18 cellular contexts compared by ENCODE assay signal in genomic region chr10:2883238-2883637, GRCh38.
DNase-seq lines count a peak whose midpoint lies in the region; ATAC-seq and TF ChIP-seq lines count a peak whose summit lies in the region.
"Had no signal": no experiment of that assay in that cellular context is flagged by ENCODE, and none has a peak within 500 bp of the region (broad histone marks: within the 10 kb centered on the region; RNA-seq: fewer than 3 reads in every experiment).

No MANE protein-coding gene starts in this region.

- H3K27me3 Mint-ChIP-seq in CD8-positive, alpha-beta memory T cell, result peaks cover 4 to 25% of the 10 kb centered on the region in 2 donors

- DNase-seq in DND-41, result no peak
- no peak for DNase-seq in SK-N-MC (ENCODE audit: low read depth, low spot score)
- no peak for DNase-seq in posterior cingulate gyrus
- no peak for DNase-seq in activated naive CD4-positive, alpha-beta T cell treated with Interleukin-2 at 50 U/mL for 16 hours
- no peak for DNase-seq in CD8-positive, alpha-beta memory T cell
- DNase-seq: CD4-positive, alpha-beta T cell; DMS153; DMS79; EL; GOT3; H7 had no signal

- H3K27ac Mint-ChIP-seq in CD8-positive, alpha-beta memory T cell, result no peak overlapping the region
- H3K27ac Mint-ChIP-seq: B cell; CD4-positive, alpha-beta T cell had no signal

- H3K27me3 ChIP-seq in BLaER1, result no peaks in the 10 kb centered on the region
- H3K27me3 ChIP-seq in DND-41 (ENCODE audit: insufficient read depth, low read length, poor library complexity), result no peaks in the 10 kb centered on the region
- no peaks in the 10 kb centered on the region for H3K27me3 ChIP-seq in CD8-positive, alpha-beta memory T cell (ENCODE audit: insufficient read depth, low read length, poor library complexity, severe bottlenecking)

- no peak overlapping the region for H3K4me3 ChIP-seq in BLaER1
- no peak overlapping the region for H3K4me3 ChIP-seq in DND-41 (ENCODE audit: low read depth in 1 of 2, low read length in 2 of 2)
- H3K4me3 ChIP-seq in SK-N-MC, result no peak overlapping the region
- H3K4me3 ChIP-seq in CD8-positive, alpha-beta memory T cell (ENCODE audit: low read length), result no peak overlapping the region
- H3K4me3 ChIP-seq: GM12878 had no signal

- no peak overlapping the region for H2AFZ ChIP-seq in DND-41 (ENCODE audit: low read depth, low read length)

- H3K36me3 Mint-ChIP-seq in CD8-positive, alpha-beta memory T cell, result no peaks in the 10 kb centered on the region

- POLR2A ChIA-PET in CD8-positive, alpha-beta memory T cell (lab: Charles Lee), result no interaction called here

- intact Hi-C loops in posterior cingulate gyrus (cut with DNase I), result no loop called here

- CTCF ChIA-PET in CD8-positive, alpha-beta memory T cell (lab: Charles Lee), result no interaction called here

- H3K4me3 Mint-ChIP-seq in CD8-positive, alpha-beta memory T cell, result no peak overlapping the region
- H3K4me3 Mint-ChIP-seq: B cell; CD4-positive, alpha-beta T cell had no signal

- H4K20me1 ChIP-seq in BLaER1 (no peaks in the 10 kb centered on the region), DND-41 (ENCODE audit: insufficient read depth, low read length) (no peaks in the 10 kb centered on the region)

- H3K27ac ChIP-seq in BLaER1 (0 out of 2 replicates have a peak overlapping the region, but pooled peaks have one; percentile 3), DND-41 (ENCODE audit: low read length) (peak overlapping the region; percentile 98), KOPT-K1 (ENCODE audit: low read depth, low read length, poor library complexity, severe bottlenecking) (peak overlapping the region; percentile 97), SK-N-MC (peak overlapping the region; percentile 53; the same call in 1 of the 2 replicates)
- no peak overlapping the region for H3K27ac ChIP-seq in CD8-positive, alpha-beta memory T cell (ENCODE audit: low read depth, low read length)
- H3K27ac ChIP-seq: C4-2B had no signal

- no peaks in the 10 kb centered on the region for H3K36me3 ChIP-seq in BLaER1
- no peaks in the 10 kb centered on the region for H3K36me3 ChIP-seq in DND-41 (ENCODE audit: insufficient read depth, low read length)
- no peaks in the 10 kb centered on the region for H3K36me3 ChIP-seq in KOPT-K1 (ENCODE audit: insufficient read depth, low read length)
- H3K36me3 ChIP-seq in SK-N-MC (ENCODE audit: insufficient read depth, low read length), result no peaks in the 10 kb centered on the region
- H3K36me3 ChIP-seq in CD8-positive, alpha-beta memory T cell (ENCODE audit: insufficient read depth, low read length), result no peaks in the 10 kb centered on the region

- H3K9me3 ChIP-seq in BLaER1, result no peaks in the 10 kb centered on the region
- no peaks in the 10 kb centered on the region for H3K9me3 ChIP-seq in DND-41 (ENCODE audit: insufficient read depth, low read length, severe bottlenecking)
- no peaks in the 10 kb centered on the region for H3K9me3 ChIP-seq in KOPT-K1 (ENCODE audit: insufficient read depth, low read length, poor library complexity, severe bottlenecking)
- H3K9me3 ChIP-seq in SK-N-MC (ENCODE audit: low read depth, low read length), result no peaks in the 10 kb centered on the region
- H3K9me3 ChIP-seq in CD8-positive, alpha-beta memory T cell (ENCODE audit: low read length), result no peaks in the 10 kb centered on the region

- no peaks in the 10 kb centered on the region for H3K4me1 Mint-ChIP-seq in CD8-positive, alpha-beta memory T cell
- H3K4me1 Mint-ChIP-seq: B cell had no signal

- no peaks in the 10 kb centered on the region for H3K9me3 Mint-ChIP-seq in CD8-positive, alpha-beta memory T cell
- H3K9me3 Mint-ChIP-seq: CD4-positive, alpha-beta T cell had no signal

- no peak for ATAC-seq in DND-41 (ENCODE audit: insufficient read depth, low read depth)
- ATAC-seq in HG03097 (IDR thresholded peaks at IDR 0.05; ENCODE audit: low FRiP score, unreplicated experiment), result no peak
- ATAC-seq: GM12878, HCT116 had no signal

- no peak overlapping the region for H3K9ac ChIP-seq in BLaER1
- H3K9ac ChIP-seq in DND-41 (ENCODE audit: low read depth, low read length), result no peak overlapping the region; the same call in 1 of the 2 replicates
- no peak overlapping the region for H3K9ac ChIP-seq in SK-N-MC (ENCODE audit: insufficient read length)

- H3K4me2 ChIP-seq in BLaER1, result peak overlapping the region; percentile 80
- no peak overlapping the region for H3K4me2 ChIP-seq in DND-41 (ENCODE audit: insufficient read depth, low read length)

- TF ChIP-seq CTCF in DND-41 (IDR thresholded peaks at IDR 0.05; ENCODE audit: borderline replicate concordance, extremely low read depth, low read length, poor library complexity, severe bottlenecking), result no peak

- H3K79me2 ChIP-seq in DND-41 (ENCODE audit: insufficient read depth, low read length), result peaks cover 3% of the 10 kb centered on the region

- H3K4me1 ChIP-seq in BLaER1 (peaks cover 75% of the 10 kb centered on the region), DND-41 (ENCODE audit: insufficient read depth, low read length) (peaks cover 69% of the 10 kb centered on the region)
- no peaks in the 10 kb centered on the region for H3K4me1 ChIP-seq in CD8-positive, alpha-beta memory T cell (ENCODE audit: insufficient read depth, low read length)
